29 cellular contexts compared by ENCODE assay signal in genomic region chr20:3229798-3230197, GRCh38.
"Had no signal": no experiment of that assay in that cellular context is flagged by ENCODE, and none has a peak within 500 bp of the region (broad histone marks: within the 10 kb centered on the region; RNA-seq: fewer than 3 reads in every experiment).

No MANE protein-coding gene starts in this region.

- H3K4me3 ChIP-seq: adrenal gland, body of pancreas, esophagus muscularis mucosa, gastrocnemius medialis had no signal

- DNase-seq: activated CD4-positive, alpha-beta memory T cell treated with anti-CD3 and anti-CD28 coated beads for 36 hours; activated CD4-positive, alpha-beta T cell treated with anti-CD3 and anti-CD28 coated beads for 36 hours; activated CD4-positive, alpha-beta T cell treated with anti-CD3 and anti-CD28 coated beads, Interleukin-2, amount 10 ng/mL, durations not matched to agents 24 days and 14 days; activated CD4-positive, CD25-positive, alpha-beta regulatory T cell; activated CD4-positive, CD25-positive, alpha-beta regulatory T cell treated with anti-CD3 and anti-CD28 coated beads, Interleukin-2, amount 50 U/mL, for 72 hours; activated CD8-positive, alpha-beta memory T cell treated with anti-CD3 and anti-CD28 coated beads, Interleukin-2, amount 10 ng/mL, durations not matched to agents 7 days and 5 days; activated CD8-positive, alpha-beta memory T cell treated with anti-CD3 and anti-CD28 coated beads, Interleukin-2, amount 50 U/mL, for 4 hours; activated CD8-positive, alpha-beta T cell treated with anti-CD3 and anti-CD28 coated beads, Interleukin-2, amount 10 ng/mL, durations not matched to agents 7 days and 5 days; activated effector memory CD4-positive, alpha-beta T cell treated with anti-CD3 and anti-CD28 coated beads, Interleukin-2, amount 50 U/mL, for 16 hours; activated naive CD4-positive, alpha-beta T cell treated with anti-CD3 and anti-CD28 coated beads for 36 hours; activated naive CD8-positive, alpha-beta T cell treated with anti-CD3 and anti-CD28 coated beads for 36 hours; activated naive CD8-positive, alpha-beta T cell treated with anti-CD3 and anti-CD28 coated beads, Interleukin-2, amount 50 U/mL, for 24 hours; activated T-cell treated with anti-CD3 and anti-CD28 coated beads, Interleukin-2, amount 50 U/mL, for 1 hour; activated T-cell treated with anti-CD3 and anti-CD28 coated beads, Interleukin-2, amount 50 U/mL, for 48 hours; adrenal gland; amygdala; aorta; body of pancreas; caudate nucleus; cortex of kidney; dermis blood vessel endothelial cell; effector CD4-positive, alpha-beta T cell; effector memory CD8-positive, alpha-beta T cell; erythroblast; foreskin keratinocyte; gastrocnemius medialis; glutamatergic neuron; T-helper 2 cell had no signal

- H3K27ac ChIP-seq: adrenal gland, body of pancreas, esophagus muscularis mucosa, foreskin keratinocyte, gastrocnemius medialis had no signal

- H3K36me3 ChIP-seq: adrenal gland, gastrocnemius medialis had no signal

- ATAC-seq: activated CD4-positive, alpha-beta T cell treated with anti-CD3 and anti-CD28 coated beads for 36 hours; activated CD8-positive, alpha-beta memory T cell treated with anti-CD3 and anti-CD28 coated beads, Interleukin-2, amount 10 ng/mL, durations not matched to agents 7 days and 5 days; activated CD8-positive, alpha-beta T cell treated with anti-CD3 and anti-CD28 coated beads, Interleukin-2, amount 10 ng/mL, durations not matched to agents 7 days and 5 days; activated naive CD8-positive, alpha-beta T cell treated with anti-CD3 and anti-CD28 coated beads, Interleukin-2, amount 50 U/mL, for 24 hours; body of pancreas; effector memory CD8-positive, alpha-beta T cell; foreskin keratinocyte; gastrocnemius medialis had no signal

- H3K9me3 ChIP-seq: adrenal gland, body of pancreas, esophagus muscularis mucosa, gastrocnemius medialis had no signal

- H3K4me1 ChIP-seq: adrenal gland, body of pancreas, esophagus muscularis mucosa, gastrocnemius medialis had no signal

- H3K27me3 ChIP-seq: adrenal gland, body of pancreas, foreskin keratinocyte, gastrocnemius medialis had no signal
